In the genomic region with DNA sequence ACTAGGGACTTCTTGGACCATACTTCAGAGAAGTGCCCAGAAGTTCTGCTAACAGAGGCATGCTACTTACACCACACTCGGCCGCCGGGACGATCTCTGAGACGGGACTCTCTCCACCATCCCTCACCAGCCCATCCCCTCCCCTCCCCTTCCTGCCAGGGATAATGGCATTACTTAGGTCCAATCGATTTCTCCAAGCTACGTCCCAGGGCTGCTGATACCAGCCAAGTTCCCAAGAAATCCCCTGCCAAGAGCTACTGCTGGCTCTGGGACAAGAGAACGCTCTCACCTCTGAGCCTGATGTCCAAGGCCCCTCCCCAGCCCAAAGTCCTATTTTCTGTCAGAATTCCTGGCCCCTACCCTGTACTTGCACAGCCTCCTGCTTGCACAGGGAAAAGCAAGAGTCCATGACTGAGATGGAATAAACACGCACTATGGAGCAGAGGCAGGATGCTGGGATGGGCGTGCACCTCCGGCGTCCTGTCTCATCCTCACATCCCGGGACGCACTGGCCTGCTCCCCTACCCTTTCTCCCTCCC, we compare ENCODE assay signal across 18 cellular contexts.
"Had no signal": no experiment of that assay in that cellular context is flagged by ENCODE, and none has a peak within 500 bp of the region (broad histone marks: within the 10 kb centered on the region; RNA-seq: fewer than 3 reads in every experiment).

No MANE protein-coding gene starts in this region.

- H3K4me3 Mint-ChIP-seq: activated B cell treated with CpG ODN at 0.5 μM for 24 hours; T-helper 2 cell treated with Interferon-gamma antibody and Interleukin-4, amounts not matched to agents 5 μg/mL and 100 μg/mL, for 36 hours had no signal

- H3K27me3 Mint-ChIP-seq: activated B cell treated with CpG ODN at 0.5 μM for 24 hours had no signal

- H3K36me3 ChIP-seq: adrenal gland, tibial artery, uterus had no signal

- H3K4me3 ChIP-seq: adrenal gland, coronary artery, lung, tibial artery, uterus had no signal

- H3K27me3 ChIP-seq: adrenal gland, tibial artery, uterus had no signal

- H3K27ac Mint-ChIP-seq: activated B cell treated with CpG ODN at 0.5 μM for 24 hours; T-helper 2 cell treated with Interferon-gamma antibody and Interleukin-4, amounts not matched to agents 5 μg/mL and 100 μg/mL, for 36 hours had no signal

- H3K4me1 Mint-ChIP-seq: activated B cell treated with CpG ODN at 0.5 μM for 24 hours had no signal

- H3K9me3 Mint-ChIP-seq: activated B cell treated with CpG ODN at 0.5 μM for 24 hours; T-helper 2 cell treated with Interferon-gamma antibody and Interleukin-4, amounts not matched to agents 5 μg/mL and 100 μg/mL, for 36 hours had no signal

- H3K4me1 ChIP-seq: adrenal gland, tibial artery, uterus had no signal

- H3K9me3 ChIP-seq: adrenal gland, tibial artery, uterus had no signal

- DNase-seq: activated B cell treated with CpG ODN at 0.5 μM for 24 hours; activated CD4-positive, alpha-beta T cell treated with anti-CD3 and anti-CD28 coated beads for 48 hours; activated CD8-positive, alpha-beta memory T cell treated with anti-CD3 and anti-CD28 coated beads for 24 hours; activated naive CD4-positive, alpha-beta T cell treated with Interleukin-2 at 50 U/mL for 16 hours; adrenal gland; caudate nucleus; effector CD4-positive, alpha-beta T cell; foreskin fibroblast; midbrain; retina; stimulated activated CD4-positive, alpha-beta T cell treated with anti-CD3 and anti-CD28 coated beads, Interleukin-15, amount 100 ng/mL, for 24 hours; stimulated activated CD4-positive, alpha-beta T cell treated with anti-CD3 and anti-CD28 coated beads, Interleukin-4, amount 100 ng/mL, for 1 hour; stimulated activated naive CD4-positive, alpha-beta T cell; tibial artery; uterus had no signal

- H3K27ac ChIP-seq: adrenal gland, coronary artery, tibial artery, uterus had no signal
